In genomic region chr9:19619221-19619620, GRCh38 we compare ENCODE assay signal across 21 cellular contexts.
"Had no signal": no experiment of that assay in that cellular context is flagged by ENCODE, and none has a peak within 500 bp of the region (broad histone marks: within the 10 kb centered on the region; RNA-seq: fewer than 3 reads in every experiment).

No MANE protein-coding gene starts in this region.

- H3K9me3 ChIP-seq: sigmoid colon, stomach, thoracic aorta had no signal

- H3K4me3 ChIP-seq: sigmoid colon, smooth muscle cell, stomach, thoracic aorta had no signal

- H3K4me2 ChIP-seq: smooth muscle cell had no signal

- H3K4me1 ChIP-seq: foreskin keratinocyte, sigmoid colon, stomach had no signal

- H3K27ac ChIP-seq: foreskin keratinocyte, sigmoid colon, stomach, thoracic aorta, WERI-Rb-1 had no signal

- ATAC-seq: activated CD8-positive, alpha-beta memory T cell treated with anti-CD3 and anti-CD28 coated beads, Interleukin-2, amount 10 ng/mL, durations not matched to agents 7 days and 5 days; activated CD8-positive, alpha-beta T cell treated with anti-CD3 and anti-CD28 coated beads for 36 hours; foreskin keratinocyte; left colon; naive thymus-derived CD4-positive, alpha-beta T cell; stimulated activated memory B cell treated with anti-CD40 and anti-IgM and Interleukin-4, amounts not matched to agents 10 μg/mL and 1 μg/mL and 100 μg/mL, for 72 hours had no signal

- H3K27me3 ChIP-seq: sigmoid colon, stomach had no signal

- H3K36me3 ChIP-seq: sigmoid colon, stomach, thoracic aorta, WERI-Rb-1 had no signal

- DNase-seq: activated CD4-positive, alpha-beta T cell treated with anti-CD3 and anti-CD28 coated beads, Interleukin-2, amount 10 ng/mL, durations not matched to agents 7 days and 5 days; activated CD4-positive, CD25-positive, alpha-beta regulatory T cell treated with anti-CD3 and anti-CD28 coated beads, Interleukin-2, amount 50 U/mL, for 72 hours; activated CD8-positive, alpha-beta memory T cell treated with anti-CD3 and anti-CD28 coated beads, Interleukin-2, amount 10 ng/mL, durations not matched to agents 7 days and 5 days; activated CD8-positive, alpha-beta T cell treated with anti-CD3 and anti-CD28 coated beads for 36 hours; activated effector memory CD4-positive, alpha-beta T cell treated with anti-CD3 and anti-CD28 coated beads, Interleukin-2, amount 50 U/mL, for 16 hours; activated naive CD4-positive, alpha-beta T cell treated with anti-CD3 and anti-CD28 coated beads, Interleukin-2, amount 10 ng/mL, durations not matched to agents 7 days and 5 days; activated T-cell treated with anti-CD3 and anti-CD28 coated beads for 4 hours; dermis blood vessel endothelial cell; effector memory CD4-positive, alpha-beta T cell; foreskin keratinocyte; islet precursor cell; left colon; mesendoderm; naive thymus-derived CD4-positive, alpha-beta T cell; sigmoid colon; stimulated activated CD4-positive, alpha-beta T cell treated with anti-CD3 and anti-CD28 coated beads, Interleukin-15, amount 100 ng/mL, for 24 hours; stomach; WERI-Rb-1 had no signal
